ENCODE assay signal across 18 cellular contexts in genomic region chr18:10152475-10152874, GRCh38.
A peak's percentile ranks its signal among the peaks of the same experiment; 100 is the strongest.
DNase-seq lines count a peak whose midpoint lies in the region; ATAC-seq and TF ChIP-seq lines count a peak whose summit lies in the region.
"Had no signal": no experiment of that assay in that cellular context is flagged by ENCODE, and none has a peak within 500 bp of the region (broad histone marks: within the 10 kb centered on the region; RNA-seq: fewer than 3 reads in every experiment).

No MANE protein-coding gene starts in this region.

- no peaks in the 10 kb centered on the region for H3K27me3 Mint-ChIP-seq in stimulated activated naive CD8-positive, alpha-beta T cell treated with anti-CD3 and anti-CD28 coated beads, Interleukin-15, amount 100 ng/mL, for 72 hours
- no peaks in the 10 kb centered on the region for H3K27me3 Mint-ChIP-seq in osteocyte (ENCODE audit: unreplicated experiment)

- H3K9me3 Mint-ChIP-seq in stimulated activated naive CD8-positive, alpha-beta T cell treated with anti-CD3 and anti-CD28 coated beads, Interleukin-15, amount 100 ng/mL, for 72 hours, result peaks cover 5 to 28% of the 10 kb centered on the region in 2 donors
- peaks cover 11% of the 10 kb centered on the region for H3K9me3 Mint-ChIP-seq in osteocyte (ENCODE audit: unreplicated experiment)
- H3K9me3 Mint-ChIP-seq: HFFc6 had no signal

- intact Hi-C loops in vagina (cut with DNase I), result no loop called here

- no peak for TF ChIP-seq POLR2A in vagina (IDR thresholded peaks at IDR 0.05)

- H3K27ac Mint-ChIP-seq in stimulated activated naive CD8-positive, alpha-beta T cell treated with anti-CD3 and anti-CD28 coated beads, Interleukin-15, amount 100 ng/mL, for 72 hours, result no peak overlapping the region
- H3K27ac Mint-ChIP-seq in osteocyte (ENCODE audit: unreplicated experiment), result no peak overlapping the region
- H3K27ac Mint-ChIP-seq: CD4-positive, alpha-beta memory T cell; HFFc6 had no signal

- H3K36me3 ChIP-seq in vagina, result no peaks in the 10 kb centered on the region
- H3K36me3 ChIP-seq: HAP-1 had no signal

- H3K9me3 ChIP-seq in vagina, result no peaks in the 10 kb centered on the region
- H3K9me3 ChIP-seq: HAP-1 had no signal

- no peaks in the 10 kb centered on the region for H3K36me3 Mint-ChIP-seq in osteocyte (ENCODE audit: unreplicated experiment)
- H3K36me3 Mint-ChIP-seq: CD4-positive, alpha-beta memory T cell had no signal

- H3K27me3 ChIP-seq in vagina, result no peaks in the 10 kb centered on the region

- no peaks in the 10 kb centered on the region for H3K4me1 Mint-ChIP-seq in stimulated activated naive CD8-positive, alpha-beta T cell treated with anti-CD3 and anti-CD28 coated beads, Interleukin-15, amount 100 ng/mL, for 72 hours
- H3K4me1 Mint-ChIP-seq in osteocyte (ENCODE audit: unreplicated experiment), result no peaks in the 10 kb centered on the region
- H3K4me1 Mint-ChIP-seq: CD4-positive, alpha-beta memory T cell had no signal

- no peak overlapping the region for H3K27ac ChIP-seq in vagina

- H3K4me3 ChIP-seq in vagina, result no peak overlapping the region
- H3K4me3 ChIP-seq: HAP-1 had no signal

- TF ChIP-seq CTCF in osteocyte (IDR thresholded peaks at IDR 0.05) (no peak), vagina (IDR thresholded peaks at IDR 0.05) (no peak), omental fat pad (IDR thresholded peaks at IDR 0.05) (no peak)

- peak; percentile 32 for ATAC-seq in stimulated activated naive CD8-positive, alpha-beta T cell treated with anti-CD3 and anti-CD28 coated beads, Interleukin-15, Interleukin-2, amounts not matched to agents 100 U/mL and 50 U/mL, for 24 hours
- no peak for ATAC-seq in stimulated activated naive CD8-positive, alpha-beta T cell treated with anti-CD3 and anti-CD28 coated beads, Interleukin-15, amount 100 ng/mL, for 72 hours
- no peak for ATAC-seq in omental fat pad (ENCODE audit: low FRiP score)
- no peak for ATAC-seq in HG03159 (IDR thresholded peaks at IDR 0.05; ENCODE audit: unreplicated experiment)

- no peak for DNase-seq in stimulated activated naive CD8-positive, alpha-beta T cell treated with anti-CD3 and anti-CD28 coated beads, Interleukin-15, Interleukin-2, amounts not matched to agents 100 U/mL and 50 U/mL, for 24 hours
- no peak for DNase-seq in stimulated activated naive CD8-positive, alpha-beta T cell treated with anti-CD3 and anti-CD28 coated beads, Interleukin-15, amount 100 ng/mL, for 72 hours
- DNase-seq in islet precursor cell (peak; percentile 32), osteocyte (ENCODE audit: extremely low spot score, unreplicated experiment) (peak; percentile 27), vagina (ENCODE audit: extremely low spot score in 2 of 2) (peak; percentile 60 to 82), omental fat pad (ENCODE audit: low spot score) (no peak), LoVo (ENCODE audit: low spot score) (no peak)
- DNase-seq: C1 segment of cervical spinal cord; Calu3; CD4-positive, alpha-beta memory T cell; COR-L47; DMS53; DMS79 treated with DMSO at 0.1 percent for 48 hours; GF-D8; GOT3; HFFc6 had no signal

- no peak overlapping the region for H3K4me3 Mint-ChIP-seq in stimulated activated naive CD8-positive, alpha-beta T cell treated with anti-CD3 and anti-CD28 coated beads, Interleukin-15, amount 100 ng/mL, for 72 hours
- H3K4me3 Mint-ChIP-seq in osteocyte (ENCODE audit: unreplicated experiment), result no peak overlapping the region
- H3K4me3 Mint-ChIP-seq: CD4-positive, alpha-beta memory T cell; HFFc6 had no signal

- H3K4me1 ChIP-seq in vagina, result peaks cover 15% of the 10 kb centered on the region
- H3K4me1 ChIP-seq: HAP-1 had no signal

Comparison
In these comparisons a context has a peak if more than half of its experiments do, and no peak if none do; other contexts are left out.
1. DNase-seq: peak in islet precursor cell (single experiment), osteocyte (single experiment) and vagina (2 of 2); none in stimulated activated naive CD8-positive, alpha-beta T cell treated with anti-CD3 and anti-CD28 coated beads, Interleukin-15, Interleukin-2, amounts not matched to agents 100 U/mL and 50 U/mL, for 24 hours (single experiment), stimulated activated naive CD8-positive, alpha-beta T cell treated with anti-CD3 and anti-CD28 coated beads, Interleukin-15, amount 100 ng/mL, for 72 hours (0 of 2), omental fat pad (single experiment) and LoVo (single experiment).